Comparison of ENCODE assay signal across 8 cellular contexts in genomic region chr2:165015052-165015642, GRCh38. TPM values are rescaled to one million over a fixed set of nuclear protein-coding genes. Genes with fewer than 3 reads are reported as not detected.
DNase-seq lines count a peak whose midpoint lies in the region; ATAC-seq and TF ChIP-seq lines count a peak whose summit lies in the region.

No MANE protein-coding gene starts in this region.

- peak; percentile 79 for ATAC-seq in GM21529 (IDR thresholded peaks at IDR 0.05; ENCODE audit: unreplicated experiment)

- H3K36me3 ChIP-seq in Peyer's patch = no peaks in the 10 kb centered on the region

- no peak overlapping the region for H3K4me3 ChIP-seq in Peyer's patch

- TF ChIP-seq CTCF in Peyer's patch (IDR thresholded peaks at IDR 0.05) = peak; percentile 56 to 83 (median 62)

- no peaks in the 10 kb centered on the region for H3K9me3 ChIP-seq in Peyer's patch

- in situ Hi-C loops in KBM-7 (cut with MboI; ENCODE audit: low pct_unique_long_range_greater_than_20kb, low sequenced_read_pairs) = no loop called here

- H3K4me1 ChIP-seq in Peyer's patch = no peaks in the 10 kb centered on the region

- no peak overlapping the region for H3K27ac ChIP-seq in Peyer's patch

- DNase-seq in EH (ENCODE audit: low read depth) (peak; percentile 71), KBM-7 (peak; percentile 56), Peyer's patch (peak; percentile 62 to 85 (median 72)), glomerular visceral epithelial cell (ENCODE audit: extremely low spot score) (peak; percentile 75), posterior vena cava (ENCODE audit: low spot score) (peak; percentile 80), DMS114 treated with DMSO at 0.1 percent for 48 hours (lab: John Stamatoyannopoulos, UW; ENCODE audit: unreplicated experiment) (no peak)
- DNase-seq in activated gamma-delta T cell treated with anti-CD3 and anti-CD28 coated beads, Interleukin-2, amount 50 U/mL, for 16 hours (ENCODE audit: low read depth) = peak; percentile 17

- no peak for TF ChIP-seq POLR2A in Peyer's patch (IDR thresholded peaks at IDR 0.05)

- H3K27me3 ChIP-seq in Peyer's patch = no peaks in the 10 kb centered on the region

- intact Hi-C loops in posterior vena cava (cut with DNase I) = loop anchor here (5.0 to 10.0 kb wide), 3 partner anchors 187 to 680 kb away; partner anchors contain the start of gene SCN3A (in 1 of the 2)

RNA-seq across cellular contexts. Expression of gene SLC38A11, which starts 59.8 kb away (rescaled TPM):
- total RNA-seq in Peyer's patch = 10 to 100 TPM in 1 of 4 donors, 1 to 10 TPM in 2, not detected in 1; 3.2 to 13.1 (median 7.0) TPM
- total RNA-seq in posterior vena cava = 1 to 10 TPM; 1.3 to 2.1 TPM
